16 cellular contexts compared by ENCODE assay signal in genomic region chr5:143544606-143545005, GRCh38.
DNase-seq lines count a peak whose midpoint lies in the region; ATAC-seq, FAIRE-seq and TF ChIP-seq lines count a peak whose summit lies in the region.
"Had no signal": no experiment of that assay in that cellular context is flagged by ENCODE, and none has a peak within 500 bp of the region (broad histone marks: within the 10 kb centered on the region; RNA-seq: fewer than 3 reads in every experiment).

No MANE protein-coding gene starts in this region.

- POLR2A ChIA-PET in A549 (lab: Yijun Ruan, JAX): no interaction called here
- POLR2A ChIA-PET in PC-3 (lab: Charles Lee; ENCODE audit: unreplicated experiment): no interaction called here

- H3K14ac ChIP-seq in H9 (ENCODE audit: insufficient read depth, low read length): no peak overlapping the region

- H3K79me2 ChIP-seq in H9 (ENCODE audit: insufficient read depth, low read length): no peaks in the 10 kb centered on the region
- no peaks in the 10 kb centered on the region for H3K79me2 ChIP-seq in PC-3 (ENCODE audit: low read length)
- H3K79me2 ChIP-seq in osteoblast (ENCODE audit: insufficient read depth, low read length): no peaks in the 10 kb centered on the region

- no peak overlapping the region for H3K4me3 Mint-ChIP-seq in H9
- H3K4me3 Mint-ChIP-seq: CD4-positive, alpha-beta memory T cell had no signal

- TF ChIP-seq RAD21 in A549 (conservative IDR thresholded peaks at IDR 0.05 in 1 of 2, IDR thresholded peaks at IDR 0.05 in 1 of 2): no peak

- H3K79me1 ChIP-seq in H9 (ENCODE audit: insufficient read depth, low read depth, low read length, poor library complexity, severe bottlenecking): no peaks in the 10 kb centered on the region

- no peak overlapping the region for H3K23ac ChIP-seq in H9 (ENCODE audit: insufficient read length, low read depth, low read length)

- no peak overlapping the region for H3K4me3 ChIP-seq in A549
- H3K4me3 ChIP-seq in PC-3 (ENCODE audit: low read length): no peak overlapping the region
- H3K4me3 ChIP-seq in osteoblast (ENCODE audit: insufficient read depth, low read length): no peak overlapping the region
- H3K4me3 ChIP-seq in spleen: no peak overlapping the region
- H3K4me3 ChIP-seq: HAP-1 had no signal

- H3K18ac ChIP-seq in H9 (ENCODE audit: insufficient read length, low read depth, low read length): no peak overlapping the region

- no peaks in the 10 kb centered on the region for H3F3A ChIP-seq in PC-3 (ENCODE audit: low read length, unreplicated experiment)

- H4K91ac ChIP-seq in H9 (ENCODE audit: insufficient read length, low read depth, low read length): no peak overlapping the region

- H3K9me3 ChIP-seq in A549 (peaks cover 24% of the 10 kb centered on the region), H9 (ENCODE audit: control insufficient read depth, low read depth, low read length) (no peaks in the 10 kb centered on the region), PC-3 (ENCODE audit: low read length) (no peaks in the 10 kb centered on the region), osteoblast (ENCODE audit: low read depth, low read length) (no peaks in the 10 kb centered on the region), spleen (peaks cover 0 to 15% (median 10%) of the 10 kb centered on the region in 8 donors)
- H3K9me3 ChIP-seq: BE2C, HAP-1 had no signal

- H2BK20ac ChIP-seq in H9 (ENCODE audit: low read depth, low read length, poor library complexity, severe bottlenecking): no peak overlapping the region

- H4K8ac ChIP-seq in H9 (replicated peaks; ENCODE audit: insufficient read length, low read depth, low read length): no peak overlapping the region

- H3K4me1 ChIP-seq in A549 (peaks cover 31% of the 10 kb centered on the region), H9 (ENCODE audit: insufficient read depth, low read length) (no peaks in the 10 kb centered on the region), PC-3 (ENCODE audit: insufficient read depth, low read length) (peaks cover 22% of the 10 kb centered on the region), osteoblast (ENCODE audit: insufficient read depth, low read length) (peaks cover 26% of the 10 kb centered on the region), spleen (no peaks in the 10 kb centered on the region)
- H3K4me1 ChIP-seq: BE2C, HAP-1 had no signal

- no peaks in the 10 kb centered on the region for H3K9me2 ChIP-seq in PC-3 (replicated peaks; ENCODE audit: low read length)

- peak overlapping the region; percentile 71 to 82 for H3K27ac ChIP-seq in A549
- no peak overlapping the region for H3K27ac ChIP-seq in H9 (ENCODE audit: insufficient read length, low read depth, low read length)
- peak overlapping the region; percentile 43 for H3K27ac ChIP-seq in PC-3 (ENCODE audit: low read length)
- peak overlapping the region; percentile 77 for H3K27ac ChIP-seq in osteoblast (ENCODE audit: low read depth, low read length)
- H3K27ac ChIP-seq in spleen: no peak overlapping the region
- H3K27ac ChIP-seq: C4-2B had no signal

- H3K9me3 Mint-ChIP-seq in H9: peaks cover 6 to 7% of the 10 kb centered on the region in 2 experiments; a peak in 3 of 5 replicates

- H4K5ac ChIP-seq in H9 (ENCODE audit: insufficient read length, low read depth, low read length): no peak overlapping the region

- BruUV-seq in PC-3 (replicated peaks; lab: Mats Ljungman, UMichigan): no TSS peak

- TF ChIP-seq CTCF in A549 (IDR thresholded peaks at IDR 0.05) (no peak), H9 (conservative IDR thresholded peaks at IDR 0.05) (no peak), PC-3 (conservative IDR thresholded peaks at IDR 0.05; ENCODE audit: low read depth, low read length) (no peak), osteoblast (IDR thresholded peaks at IDR 0.05; ENCODE audit: extremely low read depth, low read depth, low read length) (no peak), spleen (IDR thresholded peaks at IDR 0.05 in 8 of 11, conservative IDR thresholded peaks at IDR 0.05 in 3 of 11) (no peak)

- no peak overlapping the region for H3K56ac ChIP-seq in H9 (ENCODE audit: insufficient read length, low read depth, low read length)

- no peak overlapping the region for H3T11ph ChIP-seq in H9 (ENCODE audit: low read length)

- H3K27me3 ChIP-seq in H9 (ENCODE audit: insufficient read depth, low read length) (no peaks in the 10 kb centered on the region), PC-3 (ENCODE audit: low read length) (no peaks in the 10 kb centered on the region), osteoblast (ENCODE audit: insufficient read depth, low read length) (no peaks in the 10 kb centered on the region), spleen (replicated peaks in 1 of 7) (no peaks in the 10 kb centered on the region)
- H3K27me3 ChIP-seq: BE2C had no signal

- H3K27me3 Mint-ChIP-seq in H9 (ENCODE audit: low read depth): no peaks in the 10 kb centered on the region
- H3K27me3 Mint-ChIP-seq: CD4-positive, alpha-beta memory T cell had no signal

- H3K27ac Mint-ChIP-seq in H9: peak overlapping the region in 2 of 3 experiments; percentile 71 to 74; a peak in 3 of 7 replicates
- H3K27ac Mint-ChIP-seq: CD4-positive, alpha-beta memory T cell had no signal

- peaks cover 23 to 24% of the 10 kb centered on the region in 2 experiments for H3K4me1 Mint-ChIP-seq in H9

- no peaks in the 10 kb centered on the region for H3K23me2 ChIP-seq in H9 (ENCODE audit: insufficient read length, low read depth, low read length, poor library complexity, severe bottlenecking)

- TF ChIP-seq EP300 in A549 (IDR thresholded peaks at IDR 0.05): no peak

- intact Hi-C loops in PC-3 (cut with micrococcal nuclease) (no loop called here), spleen (cut with DNase I; ENCODE audit: low total_unique reads) (no loop called here)

- no peak overlapping the region for H2BK15ac ChIP-seq in H9 (ENCODE audit: low read depth, low read length)

- H4K20me1 ChIP-seq in H9 (ENCODE audit: control insufficient read depth, insufficient read depth, insufficient read length) (no peaks in the 10 kb centered on the region), PC-3 (ENCODE audit: low read length) (no peaks in the 10 kb centered on the region), osteoblast (ENCODE audit: insufficient read depth, low read length) (no peaks in the 10 kb centered on the region)

- H3K36me3 Mint-ChIP-seq in H9 (ENCODE audit: insufficient read depth in 1 of 3, low read depth in 3 of 3): peaks cover 0 to 8% (median 2%) of the 10 kb centered on the region in 3 experiments; a peak in 2 of 7 replicates
- H3K36me3 Mint-ChIP-seq: CD4-positive, alpha-beta memory T cell had no signal

- H2BK5ac ChIP-seq in H9 (ENCODE audit: insufficient read length, low read length): no peak overlapping the region

- DNase-seq in A549 (ENCODE audit: low read depth in 1 of 2, low spot score in 1 of 2): no peak
- DNase-seq in H9: no peak
- DNase-seq in PC-3: no peak
- no peak for DNase-seq in osteoblast (ENCODE audit: insufficient read length, low spot score, missing footprints)
- no peak for DNase-seq in NK-92 treated with Interleukin-12 subunit alpha and Interleukin-12 subunit beta, amount 100 ng/mL, for 24 hours (lab: John Stamatoyannopoulos, UW)
- no peak for DNase-seq in spleen
- DNase-seq: BE2C; CD4-positive, alpha-beta memory T cell; DMS79 treated with DMSO at 0.1 percent for 48 hours; GDM1; GOT3; KG1 had no signal

- no peak overlapping the region for H2AK5ac ChIP-seq in H9 (ENCODE audit: insufficient read length, low read length)

- FAIRE-seq in A549 (lab: Jason Lieb, UNC): no peak
- FAIRE-seq: GM12892 had no signal

- H2BK120ac ChIP-seq in H9 (ENCODE audit: low read depth, low read length, poor library complexity, severe bottlenecking): no peak overlapping the region

- H3K4me2 ChIP-seq in A549: peak overlapping the region; percentile 62
- no peak overlapping the region for H3K4me2 ChIP-seq in H9 (ENCODE audit: insufficient read depth, insufficient read length, low read length)
- 0 out of 2 replicates have a peak overlapping the region, but pooled peaks have one; percentile 12 for H3K4me2 ChIP-seq in PC-3 (ENCODE audit: low read length)
- H3K4me2 ChIP-seq in osteoblast (ENCODE audit: insufficient read depth, low read length): no peak overlapping the region

- CTCF ChIA-PET in A549 (lab: Yijun Ruan, JAX) (interaction anchor here (0.6 to 1.3 kb wide), 2 partner anchors 37 to 140 kb away, joined by 3 to 4 read pairs; no protein-coding TSS in a partner anchor), PC-3 (lab: Charles Lee) (interaction anchor here (1.0 kb wide), 1 partner anchor 41 kb away, joined by 4 read pairs; no protein-coding TSS in a partner anchor)

- H3K9ac ChIP-seq in H9 (ENCODE audit: extremely low read depth, insufficient read length, low read length) (no peak overlapping the region), PC-3 (ENCODE audit: low read length) (no peak overlapping the region)

- no peak overlapping the region for H2BK12ac ChIP-seq in H9 (ENCODE audit: insufficient read length, low read depth, low read length)

- H3K36me3 ChIP-seq in PC-3 (ENCODE audit: low read depth, low read length) (no peaks in the 10 kb centered on the region), osteoblast (ENCODE audit: insufficient read depth, low read length) (no peaks in the 10 kb centered on the region), spleen (no peaks in the 10 kb centered on the region)
- H3K36me3 ChIP-seq: BE2C, HAP-1 had no signal

- no peak overlapping the region for H3K4ac ChIP-seq in H9 (ENCODE audit: low read depth, low read length)

- H2AFZ ChIP-seq in H9 (ENCODE audit: low read length) (no peak overlapping the region), PC-3 (ENCODE audit: low read length) (no peak overlapping the region), osteoblast (ENCODE audit: low read length) (no peak overlapping the region)

- TF ChIP-seq POLR2A in A549 (IDR thresholded peaks at IDR 0.05; ENCODE audit: low read length): no peak
- no peak for TF ChIP-seq POLR2A in spleen (IDR thresholded peaks at IDR 0.05)

- ATAC-seq in A549 (no peak), PC-3 (no peak), HG03342 (IDR thresholded peaks at IDR 0.05; ENCODE audit: unreplicated experiment) (no peak)

Comparison
In these comparisons a context has a peak if more than half of its experiments do, and no peak if none do; other contexts are left out.
1. H3K27ac ChIP-seq: peak in A549 (2 of 2), PC-3 (single experiment) and osteoblast (single experiment); none in H9 (single experiment) and spleen (0 of 8).
2. H3K4me2 ChIP-seq: peak in A549 (single experiment) and PC-3 (single experiment); none in H9 (single experiment) and osteoblast (single experiment).